Comparison of ENCODE assay signal across 15 cellular contexts in genomic region chr13:51772105-51772455, GRCh38.
"Had no signal": no experiment of that assay in that cellular context is flagged by ENCODE, and none has a peak within 500 bp of the region (broad histone marks: within the 10 kb centered on the region; RNA-seq: fewer than 3 reads in every experiment).

No MANE protein-coding gene starts in this region.

- H3K9me3 ChIP-seq: esophagus muscularis mucosa, suprapubic skin had no signal

- H3K9me3 Mint-ChIP-seq: activated CD4-positive, alpha-beta memory T cell treated with anti-CD3 and anti-CD28 coated beads for 36 hours; brain; nephron; stimulated activated naive CD8-positive, alpha-beta T cell treated with anti-CD3 and anti-CD28 coated beads, Interleukin-15, amount 100 ng/mL, for 72 hours had no signal

- H3K4me3 ChIP-seq: esophagus muscularis mucosa, suprapubic skin had no signal

- DNase-seq: activated CD4-positive, alpha-beta memory T cell treated with anti-CD3 and anti-CD28 coated beads for 36 hours; activated CD4-positive, alpha-beta T cell treated with anti-CD3 and anti-CD28 coated beads for 48 hours; activated CD8-positive, alpha-beta memory T cell treated with anti-CD3 and anti-CD28 coated beads, Interleukin-2, amount 10 ng/mL, durations not matched to agents 7 days and 5 days; activated T-cell treated with anti-CD3 and anti-CD28 coated beads for 4 hours; effector memory CD4-positive, alpha-beta T cell; hippocampal formation; mesenchymal stem cell; retina; stimulated activated CD4-positive, alpha-beta T cell treated with anti-CD3 and anti-CD28 coated beads, Interleukin-4, amount 100 ng/mL, for 24 hours; stimulated activated naive CD8-positive, alpha-beta T cell treated with anti-CD3 and anti-CD28 coated beads, Interleukin-15, amount 100 ng/mL, for 72 hours; trophoblast cell had no signal

- H3K27ac Mint-ChIP-seq: activated CD4-positive, alpha-beta memory T cell treated with anti-CD3 and anti-CD28 coated beads for 36 hours; activated CD8-positive, alpha-beta memory T cell treated with anti-CD3 and anti-CD28 coated beads, Interleukin-2, amount 10 ng/mL, durations not matched to agents 7 days and 5 days; nephron; stimulated activated naive CD8-positive, alpha-beta T cell treated with anti-CD3 and anti-CD28 coated beads, Interleukin-15, amount 100 ng/mL, for 72 hours had no signal

- H3K27ac ChIP-seq: esophagus muscularis mucosa had no signal

- H3K27me3 ChIP-seq: esophagus muscularis mucosa, suprapubic skin had no signal

- H3K4me3 Mint-ChIP-seq: activated CD4-positive, alpha-beta memory T cell treated with anti-CD3 and anti-CD28 coated beads for 36 hours; activated CD8-positive, alpha-beta memory T cell treated with anti-CD3 and anti-CD28 coated beads, Interleukin-2, amount 10 ng/mL, durations not matched to agents 7 days and 5 days; brain; nephron; stimulated activated naive CD8-positive, alpha-beta T cell treated with anti-CD3 and anti-CD28 coated beads, Interleukin-15, amount 100 ng/mL, for 72 hours had no signal

- H3K27me3 Mint-ChIP-seq: activated CD4-positive, alpha-beta memory T cell treated with anti-CD3 and anti-CD28 coated beads for 36 hours; activated CD8-positive, alpha-beta memory T cell treated with anti-CD3 and anti-CD28 coated beads, Interleukin-2, amount 10 ng/mL, durations not matched to agents 7 days and 5 days; stimulated activated naive CD8-positive, alpha-beta T cell treated with anti-CD3 and anti-CD28 coated beads, Interleukin-15, amount 100 ng/mL, for 72 hours had no signal

- H3K36me3 Mint-ChIP-seq: activated CD8-positive, alpha-beta memory T cell treated with anti-CD3 and anti-CD28 coated beads, Interleukin-2, amount 10 ng/mL, durations not matched to agents 7 days and 5 days had no signal

- H3K4me1 Mint-ChIP-seq: activated CD8-positive, alpha-beta memory T cell treated with anti-CD3 and anti-CD28 coated beads, Interleukin-2, amount 10 ng/mL, durations not matched to agents 7 days and 5 days; nephron; stimulated activated naive CD8-positive, alpha-beta T cell treated with anti-CD3 and anti-CD28 coated beads, Interleukin-15, amount 100 ng/mL, for 72 hours had no signal

- ATAC-seq: activated CD8-positive, alpha-beta memory T cell treated with anti-CD3 and anti-CD28 coated beads, Interleukin-2, amount 10 ng/mL, durations not matched to agents 7 days and 5 days had no signal
